Comparison of ENCODE assay signal across 8 cellular contexts in the genomic region with DNA sequence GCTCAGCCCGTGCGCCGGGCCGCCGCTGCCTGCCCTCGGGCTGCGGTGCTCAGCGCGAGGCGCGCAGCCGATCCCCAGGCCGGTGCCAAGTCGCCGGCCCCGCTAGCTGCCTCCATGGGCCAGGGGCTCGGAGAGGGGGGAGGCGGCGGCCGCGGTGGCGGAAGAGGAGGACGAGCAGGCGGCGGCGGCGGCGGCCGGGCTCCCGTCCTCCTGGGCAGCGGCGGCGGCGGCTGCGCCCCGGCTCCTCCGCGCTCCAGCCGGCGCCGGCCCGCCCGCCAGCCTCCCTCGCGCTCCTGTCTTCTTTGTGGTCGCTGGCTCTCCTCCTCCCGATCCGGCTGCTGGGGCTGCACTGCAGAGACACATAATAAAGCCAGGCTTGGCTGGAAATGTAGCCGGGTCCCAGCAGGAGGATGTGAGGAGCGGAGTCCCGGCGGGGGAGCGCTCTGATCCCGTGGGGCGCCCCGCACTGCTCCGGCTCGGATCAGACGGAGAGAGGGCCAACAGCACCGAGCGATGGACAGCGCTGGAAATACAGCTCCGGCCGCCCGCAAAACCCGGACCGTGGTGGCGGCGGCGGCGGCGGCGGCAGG. TPM values are rescaled to one million over a fixed set of nuclear protein-coding genes. Genes with fewer than 3 reads are reported as not detected.
DNase-seq lines count a peak whose midpoint lies in the region; TF ChIP-seq lines count a peak whose summit lies in the region.

No MANE protein-coding gene starts in this region.

- POLR2A ChIA-PET in AG04450 (lab: Yijun Ruan, JAX): no interaction called here

- in situ Hi-C loops in astrocyte of the spinal cord (cut with HindIII; ENCODE audit: low sequenced_read_pairs): no loop called here

- no peaks in the 10 kb centered on the region for H3K36me3 ChIP-seq in right atrium auricular region

- H3K27ac ChIP-seq in AG04450 (ENCODE audit: low read depth, low read length) (no peak overlapping the region), right atrium auricular region (peak overlapping the region; percentile 53 to 93)

- H3K4me1 ChIP-seq in right atrium auricular region: peaks cover 0 to 51% of the 10 kb centered on the region in 2 donors

- TF ChIP-seq CTCF in AG04450 (IDR thresholded peaks at IDR 0.05; ENCODE audit: low read depth, low read length) (peak; percentile 34; the same call in 1 of the 2 replicates), GM20000 (IDR thresholded peaks at IDR 0.05; ENCODE audit: extremely low read depth, missing control alignments) (peak; percentile 0), astrocyte of the spinal cord (IDR thresholded peaks at IDR 0.05; ENCODE audit: low read depth, low read length) (peak; percentile 59), right atrium auricular region (IDR thresholded peaks at IDR 0.05) (no peak)

- peak; percentile 6 for DNase-seq in AG04450 (ENCODE audit: low read depth, low spot score)
- peak; percentile 81 for DNase-seq in GM20000 (ENCODE audit: low spot score)
- peak; percentile 27 for DNase-seq in NOMO-1 treated with dmso at 0.1 percent for 144 hours (lab: John Stamatoyannopoulos, UW; ENCODE audit: unreplicated experiment)
- DNase-seq in astrocyte of the spinal cord (ENCODE audit: low read depth, low spot score): peak; percentile 87
- peak; percentile 80 for DNase-seq in right atrium auricular region (ENCODE audit: low spot score)
- DNase-seq in pons (ENCODE audit: low spot score): peak; percentile 51
- DNase-seq in effector CD8-positive, alpha-beta T cell (lab: John Stamatoyannopoulos, UW): no peak
- no peak for DNase-seq in activated CD4-positive, CD25-positive, alpha-beta regulatory T cell treated with anti-CD3 and anti-CD28 coated beads, Interleukin-2, amount 50 U/mL, for 72 hours

- H3K27me3 ChIP-seq in AG04450 (ENCODE audit: control insufficient read depth, insufficient read depth, low read length) (peaks cover 53% of the 10 kb centered on the region), right atrium auricular region (no peaks in the 10 kb centered on the region)

- peaks cover 4% of the 10 kb centered on the region; the same call in 1 of the 2 replicates for H3K9me3 ChIP-seq in AG04450 (ENCODE audit: control insufficient read depth, insufficient read depth, low read length)
- no peaks in the 10 kb centered on the region for H3K9me3 ChIP-seq in right atrium auricular region

- peak overlapping the region; percentile 46; the same call in 1 of the 2 replicates for H3K4me3 ChIP-seq in AG04450 (ENCODE audit: low read depth, low read length)
- peak overlapping the region; percentile 44 for H3K4me3 ChIP-seq in astrocyte of the spinal cord (ENCODE audit: low read depth, low read length)
- H3K4me3 ChIP-seq in right atrium auricular region: peak overlapping the region; percentile 73 to 77

- CTCF ChIA-PET in AG04450 (lab: Charles Lee): interaction anchor here (0.8 to 1.5 kb wide), 3 partner anchors 55 to 300 kb away, joined by 3 read pairs; a partner anchor contains a TSS

RNA-seq across cellular contexts. Expression of a gene that starts 0.9 kb away (rescaled TPM):
- polyA plus RNA-seq in AG04450 (2011; rRNA removed): 0.06 and 0.11 TPM in 2 replicates
- 0.09 and 0.23 TPM in 2 replicates for polyA minus RNA-seq in AG04450 (2011; rRNA and poly(A)+ RNA removed)
- total RNA-seq in right atrium auricular region: 10 to 100 TPM in 1 of 2 donors, 1 to 10 TPM in 1; 8.5 to 10.7 TPM

Comparison
In these comparisons a context has a peak if more than half of its experiments do, and no peak if none do; other contexts are left out.
1. DNase-seq: peak in AG04450 (single experiment), GM20000 (single experiment), NOMO-1 treated with dmso at 0.1 percent for 144 hours (single experiment), astrocyte of the spinal cord (single experiment), right atrium auricular region (single experiment) and pons (single experiment); none in effector CD8-positive, alpha-beta T cell (single experiment) and activated CD4-positive, CD25-positive, alpha-beta regulatory T cell treated with anti-CD3 and anti-CD28 coated beads, Interleukin-2, amount 50 U/mL, for 72 hours (single experiment).
2. CTCF ChIP-seq: peak in AG04450 (single experiment), GM20000 (single experiment) and astrocyte of the spinal cord (single experiment); none in right atrium auricular region (0 of 2).
3. Peak in every context shown above with its lines, with median percentiles within 50 percentile points of each other: H3K4me3 ChIP-seq.